20 cellular contexts compared by ENCODE assay signal in the genomic region with DNA sequence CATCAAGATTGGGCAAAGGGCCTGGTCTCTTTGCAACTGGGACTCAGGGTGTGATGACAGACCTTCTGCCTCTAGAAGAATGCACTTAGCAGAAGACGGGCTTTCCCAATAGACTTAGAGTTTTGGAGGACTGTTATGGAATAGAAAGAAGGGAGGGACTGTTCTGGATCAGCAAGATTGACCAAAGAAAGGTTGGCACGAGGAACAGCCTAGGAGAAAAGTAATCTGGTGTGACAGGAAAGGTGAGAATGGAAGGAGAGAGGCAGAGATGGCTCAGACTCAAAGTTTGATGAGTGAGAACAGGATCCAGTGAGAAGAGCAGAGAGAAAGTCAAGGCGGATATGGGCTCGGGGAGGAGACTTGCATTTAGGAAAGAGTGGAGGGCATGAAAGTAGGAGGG. TPM values are rescaled to one million over a fixed set of nuclear protein-coding genes. Genes with fewer than 3 reads are reported as not detected.
DNase-seq lines count a peak whose midpoint lies in the region; ATAC-seq, FAIRE-seq and TF ChIP-seq lines count a peak whose summit lies in the region.
"Had no signal": no experiment of that assay in that cellular context is flagged by ENCODE, and none has a peak within 500 bp of the region (broad histone marks: within the 10 kb centered on the region; RNA-seq: fewer than 3 reads in every experiment).

No MANE protein-coding gene starts in this region.

- H3K79me2 ChIP-seq in PC-3 (ENCODE audit: low read length), result no peaks in the 10 kb centered on the region

- CTCF ChIA-PET in Calu3 (lab: Charles Lee), result no interaction called here
- CTCF ChIA-PET in PC-3 (lab: Charles Lee), result no interaction called here

- DNase-seq in Calu3 (no peak), PC-3 (peak; percentile 33), epithelial cell of esophagus (ENCODE audit: low read depth) (peak; percentile 47), frontal cortex (ENCODE audit: low spot score in 2 of 2) (no peak), H54 (ENCODE audit: insufficient read length, low spot score) (no peak)
- DNase-seq: ACHN; BE2C; C1 segment of cervical spinal cord; CD8-positive, alpha-beta T cell; DMS 273 treated with DMSO at 0.1 percent for 48 hours; H7; KBM-7 had no signal

- H3K9me3 ChIP-seq in PC-3 (ENCODE audit: low read length), result peaks cover 14% of the 10 kb centered on the region
- H3K9me3 ChIP-seq: BE2C had no signal

- POLR2A ChIA-PET in PC-3 (lab: Charles Lee; ENCODE audit: unreplicated experiment), result no interaction called here

- peaks cover 17% of the 10 kb centered on the region for H3K4me1 Mint-ChIP-seq in Calu3 (ENCODE audit: low read depth, unreplicated experiment)
- H3K4me1 Mint-ChIP-seq: GM23338, IgD-negative memory B cell had no signal

- no peak overlapping the region for H3K4me3 ChIP-seq in PC-3 (ENCODE audit: low read length)
- H3K4me3 ChIP-seq in epithelial cell of esophagus (ENCODE audit: low read length), result no peak overlapping the region
- H3K4me3 ChIP-seq: GM23338 had no signal

- no peaks in the 10 kb centered on the region for H3K9me2 ChIP-seq in PC-3 (replicated peaks; ENCODE audit: low read length)

- H3F3A ChIP-seq in PC-3 (ENCODE audit: low read length, unreplicated experiment), result no peaks in the 10 kb centered on the region

- no peak for TF ChIP-seq CTCF in Calu3 (IDR thresholded peaks at IDR 0.05; ENCODE audit: unreplicated experiment)
- no peak for TF ChIP-seq CTCF in PC-3 (conservative IDR thresholded peaks at IDR 0.05; ENCODE audit: low read depth, low read length)
- no peak for TF ChIP-seq CTCF in epithelial cell of esophagus (IDR thresholded peaks at IDR 0.05; ENCODE audit: insufficient read depth, low read depth, low read length, missing control alignments)

- H3K9me3 Mint-ChIP-seq in Calu3 (ENCODE audit: low read depth, unreplicated experiment), result peaks cover 3% of the 10 kb centered on the region

- no peaks in the 10 kb centered on the region for H4K20me1 ChIP-seq in PC-3 (ENCODE audit: low read length)

- ATAC-seq in PC-3 (no peak), GM18909 (IDR thresholded peaks at IDR 0.05; ENCODE audit: poor library complexity, unreplicated experiment) (no peak)
- ATAC-seq: CD8-positive, alpha-beta T cell; GM23338; HCT116; HepG2 had no signal

- H3K9ac ChIP-seq in PC-3 (ENCODE audit: low read length), result no peak overlapping the region

- no peak overlapping the region for H2AFZ ChIP-seq in PC-3 (ENCODE audit: low read length)
- H2AFZ ChIP-seq: GM23338 had no signal

- H3K36me3 ChIP-seq in PC-3 (ENCODE audit: low read depth, low read length), result peaks cover 9% of the 10 kb centered on the region; the same call in 1 of the 2 replicates
- H3K36me3 ChIP-seq: BE2C had no signal

- no peak overlapping the region for H3K27ac ChIP-seq in PC-3 (ENCODE audit: low read length)

- H3K27ac Mint-ChIP-seq in Calu3 (ENCODE audit: unreplicated experiment), result peak overlapping the region; percentile 27
- H3K27ac Mint-ChIP-seq: CD8-positive, alpha-beta T cell; GM23338; IgD-negative memory B cell had no signal

- no peak for TF ChIP-seq POLR2A in H54 (IDR thresholded peaks at IDR 0.05; ENCODE audit: low read depth, low read length)

- no peaks in the 10 kb centered on the region for H3K27me3 Mint-ChIP-seq in Calu3 (ENCODE audit: unreplicated experiment)

- FAIRE-seq in frontal cortex (lab: Jason Lieb, UNC), result no peak
- FAIRE-seq in H54 (lab: Jason Lieb, UNC), result no peak
- FAIRE-seq: A204.1, G401.6, GM12891, HepG2 had no signal

- H3K4me2 ChIP-seq in PC-3 (ENCODE audit: low read length), result no peak overlapping the region
- H3K4me2 ChIP-seq: GM23338 had no signal

- intact Hi-C loops in Calu3 (cut with micrococcal nuclease; ENCODE audit: unreplicated experiment), result no loop called here
- intact Hi-C loops in PC-3 (cut with micrococcal nuclease), result no loop called here

- BruUV-seq in Calu3 (replicated peaks; lab: Mats Ljungman, UMichigan) (no TSS peak), PC-3 (replicated peaks; lab: Mats Ljungman, UMichigan) (no TSS peak)

- H3K4me1 ChIP-seq in PC-3 (ENCODE audit: insufficient read depth, low read length), result peaks cover 24% of the 10 kb centered on the region
- H3K4me1 ChIP-seq: BE2C had no signal

- H3K36me3 Mint-ChIP-seq in Calu3 (ENCODE audit: insufficient read depth, unreplicated experiment), result no peaks in the 10 kb centered on the region
- H3K36me3 Mint-ChIP-seq: CD8-positive, alpha-beta T cell; IgD-negative memory B cell had no signal

- H3K4me3 Mint-ChIP-seq in Calu3 (ENCODE audit: low read depth, unreplicated experiment), result no peak overlapping the region
- H3K4me3 Mint-ChIP-seq: CD8-positive, alpha-beta T cell; GM23338; IgD-negative memory B cell had no signal

- H3K27me3 ChIP-seq in PC-3 (ENCODE audit: low read length), result no peaks in the 10 kb centered on the region
- H3K27me3 ChIP-seq: BE2C had no signal

RNA-seq across cellular contexts. Expression of a gene that starts 23.0 kb away (rescaled TPM):
- 16.1 and 17.7 TPM in 2 replicates for total RNA-seq in Calu3 (2022)
- total RNA-seq in PC-3 (2014; rRNA removed), result 24.0 and 30.4 TPM in 2 replicates
- total RNA-seq in frontal cortex, result 0.41 TPM

Comparison
In these comparisons a context has a peak if more than half of its experiments do, and no peak if none do; other contexts are left out.
1. DNase-seq: peak in PC-3 (single experiment) and epithelial cell of esophagus (single experiment); none in Calu3 (single experiment), frontal cortex (0 of 2) and H54 (single experiment).
2. RNA of a gene that starts 23.0 kb away (total RNA-seq): 24.0 to 30.4 TPM in PC-3 and 16.1 to 17.7 TPM in Calu3; 0.41 TPM in frontal cortex (single experiment); every median in the first group is over 10 times any median in the second.